ENCODE assay signal across 9 cellular contexts in genomic region chr11:94638902-94639373, GRCh38.
A peak's percentile ranks its signal among the peaks of the same experiment; 100 is the strongest.
DNase-seq lines count a peak whose midpoint lies in the region; ATAC-seq and TF ChIP-seq lines count a peak whose summit lies in the region.
"Had no signal": no experiment of that assay in that cellular context is flagged by ENCODE, and none has a peak within 500 bp of the region (broad histone marks: within the 10 kb centered on the region; RNA-seq: fewer than 3 reads in every experiment).

No MANE protein-coding gene starts in this region.

- in situ Hi-C loops in Panc1 (cut with HindIII; ENCODE audit: low pct_unique_long_range_greater_than_20kb, low sequenced_read_pairs) = no loop called here

- TF ChIP-seq POLR2A in lower leg skin (IDR thresholded peaks at IDR 0.05) = no peak

- H3K4me3 ChIP-seq in Panc1 (ENCODE audit: low read depth in 2 of 2, low read length in 2 of 2) (no peak overlapping the region), skin epidermis (no peak overlapping the region), lower leg skin (ENCODE audit: low read depth, poor library complexity, severe bottlenecking) (no peak overlapping the region)

- no peaks in the 10 kb centered on the region for H3K27me3 ChIP-seq in Panc1 (ENCODE audit: control insufficient read depth, insufficient read depth, low read length)

- H3K36me3 ChIP-seq in Panc1 (ENCODE audit: control insufficient read depth, insufficient read depth, low read length) = no peaks in the 10 kb centered on the region; the same call in 1 of the 2 replicates

- H3K27ac Mint-ChIP-seq in activated CD8-positive, alpha-beta T cell treated with anti-CD3 and anti-CD28 coated beads, Interleukin-2, amount 10 ng/mL, durations not matched to agents 7 days and 5 days = no peak overlapping the region

- BruUV-seq in Panc1 (replicated peaks; lab: Mats Ljungman, UMichigan) = no TSS peak

- TF ChIP-seq CTCF in Panc1 (IDR thresholded peaks at IDR 0.05) (no peak), lower leg skin (IDR thresholded peaks at IDR 0.05) (no peak)

- H3K9me3 ChIP-seq in Panc1 (ENCODE audit: control insufficient read depth, insufficient read depth, low read depth, low read length) = no peaks in the 10 kb centered on the region

- no peak overlapping the region for H3K4me3 Mint-ChIP-seq in activated CD8-positive, alpha-beta T cell treated with anti-CD3 and anti-CD28 coated beads, Interleukin-2, amount 10 ng/mL, durations not matched to agents 7 days and 5 days
- H3K4me3 Mint-ChIP-seq: nephron had no signal

- WGBS in lower leg skin, 2 donors = 38 to 51% methylated on average over 4 of the region's 4 CpGs

- intact Hi-C loops in Panc1 (cut with micrococcal nuclease; ENCODE audit: unreplicated experiment) (no loop called here), lower leg skin (cut with DNase I; ENCODE audit: low total_unique reads) (no loop called here)

- DNase-seq in Panc1 (ENCODE audit: low read depth, low spot score) (no peak), globus pallidus (ENCODE audit: low spot score) (peak; percentile 58), DMS79 (lab: John Stamatoyannopoulos, UW) (no peak), lower leg skin (ENCODE audit: low spot score in 2 of 2) (no peak), NCI-H2171 treated with DMSO at 0.1 percent for 48 hours (lab: John Stamatoyannopoulos, UW) (no peak)
- no peak for DNase-seq in activated CD8-positive, alpha-beta T cell treated with anti-CD3 and anti-CD28 coated beads, Interleukin-2, amount 10 ng/mL, durations not matched to agents 7 days and 5 days

- no peaks in the 10 kb centered on the region for H3K36me3 Mint-ChIP-seq in activated CD8-positive, alpha-beta T cell treated with anti-CD3 and anti-CD28 coated beads, Interleukin-2, amount 10 ng/mL, durations not matched to agents 7 days and 5 days (ENCODE audit: low read depth)

- POLR2A ChIA-PET in Panc1 (lab: Charles Lee) = no interaction called here
- POLR2A ChIA-PET in activated CD8-positive, alpha-beta T cell treated with anti-CD3 and anti-CD28 coated beads, Interleukin-2, amount 10 ng/mL, durations not matched to agents 7 days and 5 days (lab: Charles Lee) = no interaction called here

- H3K27me3 Mint-ChIP-seq in activated CD8-positive, alpha-beta T cell treated with anti-CD3 and anti-CD28 coated beads, Interleukin-2, amount 10 ng/mL, durations not matched to agents 7 days and 5 days (ENCODE audit: low read depth) = no peaks in the 10 kb centered on the region

- H3K4me1 Mint-ChIP-seq in activated CD8-positive, alpha-beta T cell treated with anti-CD3 and anti-CD28 coated beads, Interleukin-2, amount 10 ng/mL, durations not matched to agents 7 days and 5 days (ENCODE audit: low read depth) = peaks cover 5% of the 10 kb centered on the region

- CTCF ChIA-PET in Panc1 (lab: Charles Lee) = no interaction called here
- CTCF ChIA-PET in activated CD8-positive, alpha-beta T cell treated with anti-CD3 and anti-CD28 coated beads, Interleukin-2, amount 10 ng/mL, durations not matched to agents 7 days and 5 days (lab: Charles Lee) = no interaction called here

- no peaks in the 10 kb centered on the region for H3K9me3 Mint-ChIP-seq in activated CD8-positive, alpha-beta T cell treated with anti-CD3 and anti-CD28 coated beads, Interleukin-2, amount 10 ng/mL, durations not matched to agents 7 days and 5 days (ENCODE audit: insufficient read depth)
- H3K9me3 Mint-ChIP-seq: nephron had no signal

- ATAC-seq in GM19025 (IDR thresholded peaks at IDR 0.05; ENCODE audit: low read depth, unreplicated experiment) (peak; percentile 45), Panc1 (peak; percentile 35; the same call in 1 of the 2 replicates)
- no peak for ATAC-seq in activated CD8-positive, alpha-beta T cell treated with anti-CD3 and anti-CD28 coated beads, Interleukin-2, amount 10 ng/mL, durations not matched to agents 7 days and 5 days

- H3K4me1 ChIP-seq in Panc1 (ENCODE audit: control insufficient read depth, insufficient read depth, low read length) = peaks cover 3% of the 10 kb centered on the region; the same call in 1 of the 2 replicates

- no peak overlapping the region for H3K27ac ChIP-seq in Panc1 (ENCODE audit: low read length)
- H3K27ac ChIP-seq in skin epidermis = peak overlapping the region in 16 of 21 experiments; percentile 1 to 65 (median 44)
